ENCODE assay signal across 24 cellular contexts in genomic region chr2:124308319-124309062, GRCh38.
A peak's percentile ranks its signal among the peaks of the same experiment; 100 is the strongest.
DNase-seq lines count a peak whose midpoint lies in the region; ATAC-seq and TF ChIP-seq lines count a peak whose summit lies in the region.
"Had no signal": no experiment of that assay in that cellular context is flagged by ENCODE, and none has a peak within 500 bp of the region (broad histone marks: within the 10 kb centered on the region; RNA-seq: fewer than 3 reads in every experiment).

No MANE protein-coding gene starts in this region.

- no peak overlapping the region for H2AK5ac ChIP-seq in trophoblast cell (ENCODE audit: low read length)

- no peak for TF ChIP-seq POLR2A in esophagus muscularis mucosa (IDR thresholded peaks at IDR 0.05; ENCODE audit: low read depth)

- H2AFZ ChIP-seq in trophoblast cell (ENCODE audit: insufficient read depth, low read length, poor library complexity): no peak overlapping the region

- H4K12ac ChIP-seq in trophoblast cell (ENCODE audit: low read depth, low read length): no peak overlapping the region

- H2BK120ac ChIP-seq in trophoblast cell (ENCODE audit: insufficient read depth, low read length, poor library complexity): no peak overlapping the region

- no peaks in the 10 kb centered on the region for H3K79me1 ChIP-seq in trophoblast cell (ENCODE audit: low read length)

- ATAC-seq in SK-N-SH treated with all-trans-retinoic acid at 6 μM for 48 hours: no peak
- ATAC-seq: GM12878 had no signal

- DNase-seq in NCI-H82 treated with DMSO at 0.1 percent for 48 hours (lab: John Stamatoyannopoulos, UW; ENCODE audit: unreplicated experiment) (peak; percentile 43), esophagus muscularis mucosa (ENCODE audit: extremely low spot score) (peak; percentile 47), RWPE1 (ENCODE audit: low spot score) (no peak), NCI-H2081 (lab: John Stamatoyannopoulos, UW) (no peak), activated T-cell treated with anti-CD3 and anti-CD28 coated beads for 4 hours (no peak), trophoblast cell (no peak)
- DNase-seq: 8988T; ACHN; BE2C; C1 segment of cervical spinal cord; CD4-positive, alpha-beta memory T cell; CD4-positive, CD25-positive, alpha-beta regulatory T cell; CD8-positive, alpha-beta memory T cell; COR-L47; DMS 273 treated with DMSO at 0.1 percent for 48 hours; DMS153; DMS53; DMS79; DND-41; EL; GDM1 had no signal

- H2BK12ac ChIP-seq in trophoblast cell (ENCODE audit: low read length): no peak overlapping the region

- no peak overlapping the region for H3K27ac ChIP-seq in esophagus muscularis mucosa (replicated peaks in 1 of 4)
- H3K27ac ChIP-seq in RWPE1: no peak overlapping the region
- H3K27ac ChIP-seq in trophoblast cell (ENCODE audit: low read depth, low read length): no peak overlapping the region
- H3K27ac ChIP-seq: BLaER1 had no signal

- H3K4me3 ChIP-seq in esophagus muscularis mucosa (no peak overlapping the region), trophoblast cell (ENCODE audit: low read depth, low read length) (no peak overlapping the region)
- H3K4me3 ChIP-seq: BLaER1, GM12878 had no signal

- no peak overlapping the region for H3K4me2 ChIP-seq in trophoblast cell (ENCODE audit: low read length)
- H3K4me2 ChIP-seq: BLaER1 had no signal

- CTCF ChIA-PET in RWPE1 (lab: Yijun Ruan, JAX): interaction anchor here (0.6 kb wide), 1 partner anchor 845 kb away, joined by 5 read pairs; no protein-coding TSS in a partner anchor

- no peak overlapping the region for H3K4ac ChIP-seq in trophoblast cell (ENCODE audit: low read depth, low read length)

- H3K18ac ChIP-seq in trophoblast cell (ENCODE audit: low read length): no peak overlapping the region

- 72% methylated on average over 1 of the region's 1 CpG for WGBS in esophagus muscularis mucosa
- WGBS in trophoblast cell (ENCODE audit: extremely low coverage, insufficient coverage, insufficient read length): no CpG with 5 or more reads among the region's 1 CpG

- H3K14ac ChIP-seq in trophoblast cell (ENCODE audit: low read length): no peak overlapping the region

- H2BK5ac ChIP-seq in trophoblast cell (ENCODE audit: low read depth, low read length, poor library complexity): no peak overlapping the region

- H3K23ac ChIP-seq in trophoblast cell (ENCODE audit: low read length): no peak overlapping the region

- no peak overlapping the region for H4K91ac ChIP-seq in trophoblast cell (ENCODE audit: low read depth, low read length)

- intact Hi-C loops in esophagus muscularis mucosa (cut with DNase I): no loop called here

- POLR2A ChIA-PET in RWPE1 (lab: Yijun Ruan, JAX; ENCODE audit: low non-redundant PET): no interaction called here

- no peaks in the 10 kb centered on the region for H3K36me3 ChIP-seq in esophagus muscularis mucosa
- no peaks in the 10 kb centered on the region for H3K36me3 ChIP-seq in trophoblast cell (ENCODE audit: control insufficient read depth in 1 of 2, insufficient read depth in 2 of 2, low read length in 2 of 2)
- H3K36me3 ChIP-seq: BE2C, BLaER1 had no signal

- no peaks in the 10 kb centered on the region for H3K9me3 ChIP-seq in esophagus muscularis mucosa
- H3K9me3 ChIP-seq in trophoblast cell (ENCODE audit: insufficient read depth, low read depth, low read length): no peaks in the 10 kb centered on the region
- H3K9me3 ChIP-seq: BE2C, BLaER1 had no signal

- no peak for TF ChIP-seq EP300 in esophagus muscularis mucosa (IDR thresholded peaks at IDR 0.05)

- H3K4me1 ChIP-seq in esophagus muscularis mucosa (no peaks in the 10 kb centered on the region), trophoblast cell (ENCODE audit: control insufficient read depth in 1 of 2, insufficient read depth in 2 of 2, low read length in 2 of 2) (no peaks in the 10 kb centered on the region)
- H3K4me1 ChIP-seq: BE2C, BLaER1 had no signal

- TF ChIP-seq CTCF in esophagus muscularis mucosa (IDR thresholded peaks at IDR 0.05) (no peak), RWPE1 (conservative IDR thresholded peaks at IDR 0.05; ENCODE audit: low read depth) (no peak)

- H3K9ac ChIP-seq in trophoblast cell (ENCODE audit: low read length): no peak overlapping the region
- H3K9ac ChIP-seq: BLaER1 had no signal

- H3K79me2 ChIP-seq in trophoblast cell (ENCODE audit: control insufficient read depth, insufficient read depth, low read length, poor library complexity): no peaks in the 10 kb centered on the region

- no peak overlapping the region for H4K8ac ChIP-seq in trophoblast cell (ENCODE audit: low read depth, low read length)

- H3K27me3 ChIP-seq in esophagus muscularis mucosa (no peaks in the 10 kb centered on the region), trophoblast cell (ENCODE audit: insufficient read depth, low read length) (no peaks in the 10 kb centered on the region)
- H3K27me3 ChIP-seq: BE2C, BLaER1 had no signal

TF ChIP-seq in SK-N-SH treated with all-trans-retinoic acid at 6 μM for 48 hours, 23 proteins besides CTCF, POLR2A, EP300 and RAD21 (continues in another document):
- TF ChIP-seq PPARA (CRISPR knock-in tag; IDR thresholded peaks at IDR 0.05; ENCODE audit: borderline replicate concordance) (no peak), ZNF70 (CRISPR knock-in tag; IDR thresholded peaks at IDR 0.05) (no peak), OSR1 (CRISPR knock-in tag; IDR thresholded peaks at IDR 0.05) (no peak), ZNF8 (CRISPR knock-in tag; IDR thresholded peaks at IDR 0.05) (no peak), ZC3H10 (CRISPR knock-in tag; IDR thresholded peaks at IDR 0.05) (no peak), ISL1 (CRISPR knock-in tag; IDR thresholded peaks at IDR 0.05) (no peak), TCF4 (CRISPR knock-in tag; IDR thresholded peaks at IDR 0.05; ENCODE audit: borderline replicate concordance) (peak; percentile 96), TSHZ2 (CRISPR knock-in tag; IDR thresholded peaks at IDR 0.05) (peak; percentile 48; the same call in 1 of the 2 replicates), ZFP30 (CRISPR knock-in tag; IDR thresholded peaks at IDR 0.05) (no peak), ZNF565 (CRISPR knock-in tag; conservative IDR thresholded peaks at IDR 0.05; ENCODE audit: low read depth) (no peak)
- TF ChIP-seq, protein P1, sequence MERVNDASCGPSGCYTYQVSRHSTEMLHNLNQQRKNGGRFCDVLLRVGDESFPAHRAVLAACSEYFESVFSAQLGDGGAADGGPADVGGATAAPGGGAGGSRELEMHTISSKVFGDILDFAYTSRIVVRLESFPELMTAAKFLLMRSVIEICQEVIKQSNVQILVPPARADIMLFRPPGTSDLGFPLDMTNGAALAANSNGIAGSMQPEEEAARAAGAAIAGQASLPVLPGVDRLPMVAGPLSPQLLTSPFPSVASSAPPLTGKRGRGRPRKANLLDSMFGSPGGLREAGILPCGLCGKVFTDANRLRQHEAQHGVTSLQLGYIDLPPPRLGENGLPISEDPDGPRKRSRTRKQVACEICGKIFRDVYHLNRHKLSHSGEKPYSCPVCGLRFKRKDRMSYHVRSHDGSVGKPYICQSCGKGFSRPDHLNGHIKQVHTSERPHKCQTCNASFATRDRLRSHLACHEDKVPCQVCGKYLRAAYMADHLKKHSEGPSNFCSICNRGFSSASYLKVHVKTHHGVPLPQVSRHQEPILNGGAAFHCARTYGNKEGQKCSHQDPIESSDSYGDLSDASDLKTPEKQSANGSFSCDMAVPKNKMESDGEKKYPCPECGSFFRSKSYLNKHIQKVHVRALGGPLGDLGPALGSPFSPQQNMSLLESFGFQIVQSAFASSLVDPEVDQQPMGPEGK (CRISPR knock-in tag; IDR thresholded peaks at IDR 0.05; ENCODE audit: borderline replicate concordance): no peak
- TF ChIP-seq, protein P2, sequence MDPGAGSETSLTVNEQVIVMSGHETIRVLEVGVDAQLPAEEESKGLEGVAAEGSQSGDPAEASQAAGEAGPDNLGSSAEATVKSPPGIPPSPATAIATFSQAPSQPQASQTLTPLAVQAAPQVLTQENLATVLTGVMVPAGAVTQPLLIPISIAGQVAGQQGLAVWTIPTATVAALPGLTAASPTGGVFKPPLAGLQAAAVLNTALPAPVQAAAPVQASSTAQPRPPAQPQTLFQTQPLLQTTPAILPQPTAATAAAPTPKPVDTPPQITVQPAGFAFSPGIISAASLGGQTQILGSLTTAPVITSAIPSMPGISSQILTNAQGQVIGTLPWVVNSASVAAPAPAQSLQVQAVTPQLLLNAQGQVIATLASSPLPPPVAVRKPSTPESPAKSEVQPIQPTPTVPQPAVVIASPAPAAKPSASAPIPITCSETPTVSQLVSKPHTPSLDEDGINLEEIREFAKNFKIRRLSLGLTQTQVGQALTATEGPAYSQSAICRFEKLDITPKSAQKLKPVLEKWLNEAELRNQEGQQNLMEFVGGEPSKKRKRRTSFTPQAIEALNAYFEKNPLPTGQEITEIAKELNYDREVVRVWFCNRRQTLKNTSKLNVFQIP (CRISPR knock-in tag; IDR thresholded peaks at IDR 0.05; ENCODE audit: borderline replicate concordance, low read depth): no peak

Comparison
In these comparisons a context has a peak if more than half of its experiments do, and no peak if none do; other contexts are left out.
1. DNase-seq: peak in NCI-H82 treated with DMSO at 0.1 percent for 48 hours (single experiment) and esophagus muscularis mucosa (single experiment); none in RWPE1 (single experiment), NCI-H2081 (0 of 2), activated T-cell treated with anti-CD3 and anti-CD28 coated beads for 4 hours (single experiment) and trophoblast cell (0 of 2).